14 cellular contexts compared by ENCODE assay signal in the genomic region with DNA sequence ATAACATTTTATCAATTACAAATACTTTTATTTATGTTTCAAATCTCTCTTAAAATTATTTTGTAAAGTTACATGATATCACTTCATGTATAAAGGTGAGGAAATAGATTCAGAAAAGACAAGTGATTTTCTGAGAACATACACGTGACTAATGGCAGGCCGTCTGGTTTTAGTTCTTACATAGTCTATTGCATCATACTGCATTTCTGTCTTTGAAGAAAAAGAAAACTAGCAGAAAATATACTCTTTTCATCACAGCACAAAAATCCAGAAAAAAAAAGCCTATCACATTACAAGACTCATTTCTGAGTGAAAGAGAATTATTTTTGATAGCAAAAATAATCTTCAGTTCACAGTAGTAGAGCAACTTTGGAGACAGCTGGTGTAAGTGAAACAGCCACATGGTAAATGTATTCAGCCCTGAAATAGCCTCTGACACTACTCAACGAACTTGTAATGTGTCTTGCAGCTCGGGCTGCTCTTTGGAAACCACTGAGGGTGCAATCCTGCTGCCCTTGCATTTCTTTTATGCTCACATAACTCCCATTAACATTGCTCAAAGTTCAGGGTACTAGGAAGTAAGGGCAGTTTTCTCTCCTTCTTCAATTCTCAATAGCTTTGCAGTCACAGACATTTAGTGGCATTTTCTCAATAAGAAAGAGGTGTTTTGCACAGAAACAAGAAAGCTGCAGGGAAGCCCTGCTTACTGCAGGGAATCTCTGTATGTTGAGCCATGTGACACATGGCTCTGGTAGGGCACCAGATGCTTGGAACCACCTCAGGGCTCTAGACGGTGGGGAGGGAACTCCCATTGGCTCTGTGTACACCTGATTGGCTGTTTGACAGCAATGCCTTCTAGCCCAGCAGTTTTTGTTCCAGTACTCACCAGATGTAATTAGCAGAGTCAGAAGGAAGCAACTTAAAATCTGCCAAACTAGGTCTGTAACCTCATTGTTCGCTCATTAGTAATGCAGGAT.
DNase-seq lines count a peak whose midpoint lies in the region; ATAC-seq lines count a peak whose summit lies in the region.
"Had no signal": no experiment of that assay in that cellular context is flagged by ENCODE, and none has a peak within 500 bp of the region (broad histone marks: within the 10 kb centered on the region; RNA-seq: fewer than 3 reads in every experiment).

No MANE protein-coding gene starts in this region.

- no peak overlapping the region for H2BK12ac ChIP-seq in mesenchymal stem cell (ENCODE audit: low read length in 2 of 2)

- peaks cover 29% of the 10 kb centered on the region for H3K9me3 ChIP-seq in mesenchymal stem cell (ENCODE audit: control insufficient read depth, low read length)
- H3K9me3 ChIP-seq: thyroid gland had no signal

- no peak overlapping the region for H3K18ac ChIP-seq in mesenchymal stem cell (ENCODE audit: low read depth in 1 of 2, low read length in 2 of 2)

- H3K27me3 ChIP-seq in mesenchymal stem cell (ENCODE audit: control insufficient read depth in 1 of 2, insufficient read depth in 1 of 2, low read length in 2 of 2): no peaks in the 10 kb centered on the region
- H3K27me3 ChIP-seq: thyroid gland had no signal

- H2AK5ac ChIP-seq in mesenchymal stem cell (ENCODE audit: low read length, severe bottlenecking): no peak overlapping the region

- H3K4me3 ChIP-seq in mesenchymal stem cell (ENCODE audit: insufficient read depth in 1 of 2, low read depth in 1 of 2, low read length in 2 of 2): no peak overlapping the region
- H3K4me3 ChIP-seq: PC-9, thyroid gland had no signal

- H3K23ac ChIP-seq in mesenchymal stem cell (ENCODE audit: low read length in 2 of 2): no peak overlapping the region

- no peaks in the 10 kb centered on the region for H3K4me1 ChIP-seq in mesenchymal stem cell (ENCODE audit: control insufficient read depth, insufficient read depth, low read depth, low read length)
- H3K4me1 ChIP-seq: thyroid gland had no signal

- in situ Hi-C loops in G401 (cut with HindIII; ENCODE audit: low sequenced_read_pairs): no loop called here

- WGBS in mesenchymal stem cell: 20% methylated on average over 3 of the region's 6 CpGs

- H3K4me2 ChIP-seq in mesenchymal stem cell (ENCODE audit: low read length, poor library complexity, severe bottlenecking): no peak overlapping the region
- H3K4me2 ChIP-seq: PC-9 had no signal

- no peak overlapping the region for H2BK5ac ChIP-seq in mesenchymal stem cell (ENCODE audit: low read depth, low read length, poor library complexity, severe bottlenecking)

- H3K4ac ChIP-seq in mesenchymal stem cell (ENCODE audit: low read depth in 1 of 2, low read length in 2 of 2): no peak overlapping the region

- H4K8ac ChIP-seq in mesenchymal stem cell (ENCODE audit: low read length): no peak overlapping the region

- H3K27ac ChIP-seq in mesenchymal stem cell (ENCODE audit: low read length, poor library complexity, severe bottlenecking): no peak overlapping the region
- H3K27ac ChIP-seq: PC-9, thyroid gland had no signal

- H3K14ac ChIP-seq in mesenchymal stem cell (ENCODE audit: low read length in 2 of 2): no peak overlapping the region

- H3K79me1 ChIP-seq in mesenchymal stem cell (replicated peaks; ENCODE audit: low read length, poor library complexity, severe bottlenecking): no peaks in the 10 kb centered on the region

- H2AFZ ChIP-seq in mesenchymal stem cell (ENCODE audit: low read depth, low read length): no peak overlapping the region
- H2AFZ ChIP-seq: PC-9 had no signal

- H4K91ac ChIP-seq in mesenchymal stem cell (ENCODE audit: low read length): no peak overlapping the region

- H3K9ac ChIP-seq in mesenchymal stem cell (ENCODE audit: low read length): no peak overlapping the region

- ATAC-seq in sciatic nerve (no peak), left colon (no peak)
- ATAC-seq: naive thymus-derived CD8-positive, alpha-beta T cell had no signal

- intact Hi-C loops in sciatic nerve (cut with DNase I): no loop called here
- intact Hi-C loops in left colon (cut with DNase I, micrococcal nuclease): no loop called here

- H2BK15ac ChIP-seq in mesenchymal stem cell (ENCODE audit: low read depth, poor library complexity, severe bottlenecking): no peak overlapping the region

- H2BK120ac ChIP-seq in mesenchymal stem cell (ENCODE audit: low read depth, low read length): no peak overlapping the region

- DNase-seq in G401 (ENCODE audit: low spot score): peak; percentile 4
- DNase-seq in NCI-H146 (lab: John Stamatoyannopoulos, UW): peak; percentile 71
- DNase-seq in amniotic epithelial cell (ENCODE audit: low read depth): peak; percentile 66
- DNase-seq in mesenchymal stem cell: peak; percentile 64
- DNase-seq in effector CD8-positive, alpha-beta T cell (lab: John Stamatoyannopoulos, UW): no peak
- no peak for DNase-seq in sciatic nerve (ENCODE audit: low spot score)
- DNase-seq in left colon: no peak
- no peak for DNase-seq in NAMALWA (ENCODE audit: low spot score)
- DNase-seq: activated naive CD4-positive, alpha-beta T cell treated with anti-CD3 and anti-CD28 coated beads, Interleukin-2, amount 50 U/mL, for 16 hours; CD4-positive, alpha-beta T cell; MV-4-11; naive thymus-derived CD8-positive, alpha-beta T cell; PC-9; thyroid gland had no signal

- H3K36me3 ChIP-seq in mesenchymal stem cell (ENCODE audit: control insufficient read depth in 1 of 2, insufficient read depth in 2 of 2, low read depth in 1 of 2, low read length in 2 of 2): no peaks in the 10 kb centered on the region
- H3K36me3 ChIP-seq: thyroid gland had no signal

Comparison
In these comparisons a context has a peak if more than half of its experiments do, and no peak if none do; other contexts are left out.
1. DNase-seq: peak in G401 (single experiment), NCI-H146 (single experiment), amniotic epithelial cell (single experiment) and mesenchymal stem cell (single experiment); none in effector CD8-positive, alpha-beta T cell (single experiment), sciatic nerve (single experiment), left colon (0 of 2) and NAMALWA (single experiment).